9 cellular contexts compared by ENCODE assay signal in genomic region chr6:116764961-116765841, GRCh38. TPM values are rescaled to one million over a fixed set of nuclear protein-coding genes. Genes with fewer than 3 reads are reported as not detected.
DNase-seq lines count a peak whose midpoint lies in the region; ATAC-seq and TF ChIP-seq lines count a peak whose summit lies in the region.
"Had no signal": no experiment of that assay in that cellular context is flagged by ENCODE, and none has a peak within 500 bp of the region (broad histone marks: within the 10 kb centered on the region; RNA-seq: fewer than 3 reads in every experiment).

FAM162B (minus strand) TSS chr6:116765719; CDS start chr6:116765576, 143 bp downstream.

- no peaks in the 10 kb centered on the region for H3K36me3 Mint-ChIP-seq in activated CD4-positive, alpha-beta T cell treated with anti-CD3 and anti-CD28 coated beads, Interleukin-2, amount 10 ng/mL, durations not matched to agents 24 days and 14 days (ENCODE audit: low read depth)
- H3K36me3 Mint-ChIP-seq in activated T-cell treated with anti-CD3 and anti-CD28 coated beads, Interleukin-2, amount 50 U/mL, for 4 hours (ENCODE audit: insufficient read depth): no peaks in the 10 kb centered on the region

- H3K4me1 ChIP-seq in cardiac muscle cell (ENCODE audit: low read depth) (no peaks in the 10 kb centered on the region), parathyroid adenoma (no peaks in the 10 kb centered on the region)

- intact Hi-C loops in activated CD4-positive, alpha-beta T cell treated with anti-CD3 and anti-CD28 coated beads, Interleukin-2, amount 10 ng/mL, durations not matched to agents 24 days and 14 days (cut with micrococcal nuclease): no loop called here

- H3K27ac ChIP-seq in cardiac muscle cell (no peak within 1 kb of the TSS), parathyroid adenoma (peak within 1 kb of the TSS; percentile 25)

- TF ChIP-seq CTCF in cardiac muscle cell (IDR thresholded peaks at IDR 0.05; ENCODE audit: low read depth, low read length) (no peak), parathyroid adenoma (IDR thresholded peaks at IDR 0.05) (no peak)

- H3K27ac Mint-ChIP-seq in activated CD4-positive, alpha-beta T cell treated with anti-CD3 and anti-CD28 coated beads, Interleukin-2, amount 10 ng/mL, durations not matched to agents 24 days and 14 days: no peak within 1 kb of the TSS

- peak; percentile 58 for DNase-seq in activated CD4-positive, alpha-beta T cell treated with anti-CD3 and anti-CD28 coated beads, Interleukin-2, amount 10 ng/mL, durations not matched to agents 24 days and 14 days
- DNase-seq in activated CD4-positive, alpha-beta T cell treated with anti-CD3 and anti-CD28 coated beads for 4 hours: no peak
- no peak for DNase-seq in activated T-cell treated with anti-CD3 and anti-CD28 coated beads, Interleukin-2, amount 50 U/mL, for 4 hours
- DNase-seq in cardiac muscle cell (ENCODE audit: low read depth in 1 of 2, low spot score in 1 of 2): peak; percentile 34 to 58
- DNase-seq in HT-29 (ENCODE audit: low spot score): no peak
- no peak for DNase-seq in NCI-H187 (lab: John Stamatoyannopoulos, UW)

- H3K4me2 ChIP-seq in parathyroid adenoma (ENCODE audit: low read length): peak within 1 kb of the TSS; percentile 84

- peak within 1 kb of the TSS; percentile 38 for H3K4me3 ChIP-seq in cardiac muscle cell
- peak within 1 kb of the TSS; percentile 52 for H3K4me3 ChIP-seq in parathyroid adenoma (ENCODE audit: low read depth, low read length)

- peak; percentile 50 to 52 for ATAC-seq in activated T-cell treated with anti-CD3 and anti-CD28 coated beads, Interleukin-2, amount 50 U/mL, for 4 hours
- ATAC-seq in HG03097 (IDR thresholded peaks at IDR 0.05; ENCODE audit: low FRiP score, unreplicated experiment): no peak

- H2AFZ ChIP-seq in parathyroid adenoma: peak within 1 kb of the TSS; percentile 74

- H3K4me3 Mint-ChIP-seq in activated CD4-positive, alpha-beta T cell treated with anti-CD3 and anti-CD28 coated beads, Interleukin-2, amount 10 ng/mL, durations not matched to agents 24 days and 14 days: peak within 1 kb of the TSS; percentile 72
- H3K4me3 Mint-ChIP-seq in activated T-cell treated with anti-CD3 and anti-CD28 coated beads, Interleukin-2, amount 50 U/mL, for 4 hours: peak within 1 kb of the TSS; percentile 71

- H3K9me3 Mint-ChIP-seq in activated CD4-positive, alpha-beta T cell treated with anti-CD3 and anti-CD28 coated beads, Interleukin-2, amount 10 ng/mL, durations not matched to agents 24 days and 14 days: no peaks in the 10 kb centered on the region
- H3K9me3 Mint-ChIP-seq in activated T-cell treated with anti-CD3 and anti-CD28 coated beads, Interleukin-2, amount 50 U/mL, for 4 hours: no peaks in the 10 kb centered on the region

- H3K9ac ChIP-seq in parathyroid adenoma: no peak within 1 kb of the TSS

- H3K79me2 ChIP-seq in parathyroid adenoma: no peaks in the 10 kb centered on the region

- no peaks in the 10 kb centered on the region for H3K9me3 ChIP-seq in cardiac muscle cell (ENCODE audit: low read depth)
- no peaks in the 10 kb centered on the region for H3K9me3 ChIP-seq in parathyroid adenoma (ENCODE audit: control insufficient read depth, low read length)

- H3K4me1 Mint-ChIP-seq in activated CD4-positive, alpha-beta T cell treated with anti-CD3 and anti-CD28 coated beads, Interleukin-2, amount 10 ng/mL, durations not matched to agents 24 days and 14 days: peaks cover 6% of the 10 kb centered on the region
- H3K4me1 Mint-ChIP-seq in activated T-cell treated with anti-CD3 and anti-CD28 coated beads, Interleukin-2, amount 50 U/mL, for 4 hours (ENCODE audit: low read depth): peaks cover 14% of the 10 kb centered on the region

- H3K36me3 ChIP-seq in cardiac muscle cell (no peaks in the 10 kb centered on the region), parathyroid adenoma (ENCODE audit: control insufficient read depth, insufficient read depth, low read length) (no peaks in the 10 kb centered on the region)

- H3K27me3 ChIP-seq in cardiac muscle cell (peaks cover 49% of the 10 kb centered on the region), parathyroid adenoma (ENCODE audit: control insufficient read depth, insufficient read depth, low read length) (peaks cover 3% of the 10 kb centered on the region)

- peaks cover 58% of the 10 kb centered on the region for H3K27me3 Mint-ChIP-seq in activated CD4-positive, alpha-beta T cell treated with anti-CD3 and anti-CD28 coated beads, Interleukin-2, amount 10 ng/mL, durations not matched to agents 24 days and 14 days
- peaks cover 47% of the 10 kb centered on the region for H3K27me3 Mint-ChIP-seq in activated T-cell treated with anti-CD3 and anti-CD28 coated beads, Interleukin-2, amount 50 U/mL, for 4 hours (ENCODE audit: low read depth)

RNA-seq across cellular contexts. Expression of gene FAM162B, which starts in this region (rescaled TPM):
- total RNA-seq in activated CD4-positive, alpha-beta T cell treated with anti-CD3 and anti-CD28 coated beads, Interleukin-2, amount 10 ng/mL, durations not matched to agents 24 days and 14 days: not detected in 2 replicates
- total RNA-seq in activated T-cell treated with anti-CD3 and anti-CD28 coated beads, Interleukin-2, amount 50 U/mL, for 4 hours: not detected
- total RNA-seq in cardiac muscle cell: 0.39 TPM in 1 of 2 replicates, not detected in the other
- polyA plus RNA-seq in cardiac muscle cell: 0.56 and 0.61 TPM in 2 replicates
- total RNA-seq in HT-29 (2014; rRNA removed; shearing (Covaris generic)): not detected in 2 replicates
- total RNA-seq: T-helper 2 cell treated with Interferon-gamma antibody and Interleukin-4, amounts not matched to agents 100 ng/mL and 5 ng/mL, for 36 hours had no signal

Comparison
In these comparisons a context has a peak if more than half of its experiments do, and no peak if none do; other contexts are left out.
1. Peak in DNase-seq in activated CD4-positive, alpha-beta T cell treated with anti-CD3 and anti-CD28 coated beads, Interleukin-2, amount 10 ng/mL, durations not matched to agents 24 days and 14 days; RNA of the gene not detected or under 1 TPM.
2. Peak in ATAC-seq in activated T-cell treated with anti-CD3 and anti-CD28 coated beads, Interleukin-2, amount 50 U/mL, for 4 hours; RNA of the gene not detected or under 1 TPM.
3. Peak in DNase-seq and H3K4me3 ChIP-seq in cardiac muscle cell; RNA of the gene not detected or under 1 TPM.